ENCODE assay signal across 1 cellular context in the genomic region with DNA sequence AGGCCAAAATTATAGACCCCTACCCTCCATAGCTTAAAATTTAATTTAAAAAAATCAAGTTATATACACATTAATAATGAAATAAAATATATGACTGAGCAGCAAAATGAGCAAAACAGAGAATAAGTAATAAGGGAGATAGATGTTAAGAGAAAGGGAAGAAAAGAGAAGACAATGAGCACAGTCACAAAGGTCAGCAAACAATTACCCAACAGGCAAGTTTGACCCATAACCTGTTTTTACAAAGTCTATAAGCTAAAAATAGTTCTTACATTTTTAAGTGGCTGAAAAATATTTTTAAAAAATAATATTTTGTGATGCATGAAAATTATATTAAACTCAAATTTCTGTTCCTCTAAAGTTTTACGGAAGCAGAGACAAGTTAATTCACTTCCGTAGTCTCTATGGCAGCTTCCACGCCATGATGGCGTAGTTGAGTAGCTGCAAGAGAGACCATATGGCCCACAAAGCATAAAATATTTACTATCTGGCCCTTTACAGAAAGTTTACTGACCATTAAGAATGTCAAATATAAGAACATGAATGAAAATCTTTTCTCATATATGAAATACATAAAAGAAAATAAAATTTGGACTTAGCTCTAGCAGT.
TF ChIP-seq lines count a peak whose summit lies in the region.

No MANE protein-coding gene starts in this region.

TF ChIP-seq in SK-N-SH treated with all-trans-retinoic acid at 6 μM for 48 hours, 23 proteins besides CTCF, POLR2A, EP300 and RAD21 (continued from another document):
- TF ChIP-seq, protein P1, sequence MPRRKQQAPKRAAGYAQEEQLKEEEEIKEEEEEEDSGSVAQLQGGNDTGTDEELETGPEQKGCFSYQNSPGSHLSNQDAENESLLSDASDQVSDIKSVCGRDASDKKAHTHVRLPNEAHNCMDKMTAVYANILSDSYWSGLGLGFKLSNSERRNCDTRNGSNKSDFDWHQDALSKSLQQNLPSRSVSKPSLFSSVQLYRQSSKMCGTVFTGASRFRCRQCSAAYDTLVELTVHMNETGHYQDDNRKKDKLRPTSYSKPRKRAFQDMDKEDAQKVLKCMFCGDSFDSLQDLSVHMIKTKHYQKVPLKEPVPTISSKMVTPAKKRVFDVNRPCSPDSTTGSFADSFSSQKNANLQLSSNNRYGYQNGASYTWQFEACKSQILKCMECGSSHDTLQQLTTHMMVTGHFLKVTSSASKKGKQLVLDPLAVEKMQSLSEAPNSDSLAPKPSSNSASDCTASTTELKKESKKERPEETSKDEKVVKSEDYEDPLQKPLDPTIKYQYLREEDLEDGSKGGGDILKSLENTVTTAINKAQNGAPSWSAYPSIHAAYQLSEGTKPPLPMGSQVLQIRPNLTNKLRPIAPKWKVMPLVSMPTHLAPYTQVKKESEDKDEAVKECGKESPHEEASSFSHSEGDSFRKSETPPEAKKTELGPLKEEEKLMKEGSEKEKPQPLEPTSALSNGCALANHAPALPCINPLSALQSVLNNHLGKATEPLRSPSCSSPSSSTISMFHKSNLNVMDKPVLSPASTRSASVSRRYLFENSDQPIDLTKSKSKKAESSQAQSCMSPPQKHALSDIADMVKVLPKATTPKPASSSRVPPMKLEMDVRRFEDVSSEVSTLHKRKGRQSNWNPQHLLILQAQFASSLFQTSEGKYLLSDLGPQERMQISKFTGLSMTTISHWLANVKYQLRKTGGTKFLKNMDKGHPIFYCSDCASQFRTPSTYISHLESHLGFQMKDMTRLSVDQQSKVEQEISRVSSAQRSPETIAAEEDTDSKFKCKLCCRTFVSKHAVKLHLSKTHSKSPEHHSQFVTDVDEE (CRISPR knock-in tag; IDR thresholded peaks at IDR 0.05) = no peak
- TF ChIP-seq, protein P2, sequence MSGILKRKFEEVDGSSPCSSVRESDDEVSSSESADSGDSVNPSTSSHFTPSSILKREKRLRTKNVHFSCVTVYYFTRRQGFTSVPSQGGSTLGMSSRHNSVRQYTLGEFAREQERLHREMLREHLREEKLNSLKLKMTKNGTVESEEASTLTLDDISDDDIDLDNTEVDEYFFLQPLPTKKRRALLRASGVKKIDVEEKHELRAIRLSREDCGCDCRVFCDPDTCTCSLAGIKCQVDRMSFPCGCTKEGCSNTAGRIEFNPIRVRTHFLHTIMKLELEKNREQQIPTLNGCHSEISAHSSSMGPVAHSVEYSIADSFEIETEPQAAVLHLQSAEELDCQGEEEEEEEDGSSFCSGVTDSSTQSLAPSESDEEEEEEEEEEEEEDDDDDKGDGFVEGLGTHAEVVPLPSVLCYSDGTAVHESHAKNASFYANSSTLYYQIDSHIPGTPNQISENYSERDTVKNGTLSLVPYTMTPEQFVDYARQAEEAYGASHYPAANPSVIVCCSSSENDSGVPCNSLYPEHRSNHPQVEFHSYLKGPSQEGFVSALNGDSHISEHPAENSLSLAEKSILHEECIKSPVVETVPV (CRISPR knock-in tag; IDR thresholded peaks at IDR 0.05) = no peak
- TF ChIP-seq ZC3H10 (CRISPR knock-in tag; IDR thresholded peaks at IDR 0.05) = no peak
- TF ChIP-seq ZFP30 (CRISPR knock-in tag; IDR thresholded peaks at IDR 0.05) = no peak
- TF ChIP-seq ZNF565 (CRISPR knock-in tag; conservative IDR thresholded peaks at IDR 0.05; ENCODE audit: low read depth) = no peak
- no peak for TF ChIP-seq TCF4 (CRISPR knock-in tag; IDR thresholded peaks at IDR 0.05; ENCODE audit: borderline replicate concordance)
- no peak for TF ChIP-seq ESRRG (CRISPR knock-in tag; IDR thresholded peaks at IDR 0.05)
- no peak for TF ChIP-seq OSR1 (CRISPR knock-in tag; IDR thresholded peaks at IDR 0.05)
- TF ChIP-seq ZFP3 (CRISPR knock-in tag; IDR thresholded peaks at IDR 0.05) = no peak
- TF ChIP-seq ZNF8 (CRISPR knock-in tag; IDR thresholded peaks at IDR 0.05) = no peak
- TF ChIP-seq, protein P3, sequence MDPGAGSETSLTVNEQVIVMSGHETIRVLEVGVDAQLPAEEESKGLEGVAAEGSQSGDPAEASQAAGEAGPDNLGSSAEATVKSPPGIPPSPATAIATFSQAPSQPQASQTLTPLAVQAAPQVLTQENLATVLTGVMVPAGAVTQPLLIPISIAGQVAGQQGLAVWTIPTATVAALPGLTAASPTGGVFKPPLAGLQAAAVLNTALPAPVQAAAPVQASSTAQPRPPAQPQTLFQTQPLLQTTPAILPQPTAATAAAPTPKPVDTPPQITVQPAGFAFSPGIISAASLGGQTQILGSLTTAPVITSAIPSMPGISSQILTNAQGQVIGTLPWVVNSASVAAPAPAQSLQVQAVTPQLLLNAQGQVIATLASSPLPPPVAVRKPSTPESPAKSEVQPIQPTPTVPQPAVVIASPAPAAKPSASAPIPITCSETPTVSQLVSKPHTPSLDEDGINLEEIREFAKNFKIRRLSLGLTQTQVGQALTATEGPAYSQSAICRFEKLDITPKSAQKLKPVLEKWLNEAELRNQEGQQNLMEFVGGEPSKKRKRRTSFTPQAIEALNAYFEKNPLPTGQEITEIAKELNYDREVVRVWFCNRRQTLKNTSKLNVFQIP (CRISPR knock-in tag; IDR thresholded peaks at IDR 0.05; ENCODE audit: borderline replicate concordance, low read depth) = no peak
- TF ChIP-seq RARB (CRISPR knock-in tag; IDR thresholded peaks at IDR 0.05) = no peak
- TF ChIP-seq, protein P4, sequence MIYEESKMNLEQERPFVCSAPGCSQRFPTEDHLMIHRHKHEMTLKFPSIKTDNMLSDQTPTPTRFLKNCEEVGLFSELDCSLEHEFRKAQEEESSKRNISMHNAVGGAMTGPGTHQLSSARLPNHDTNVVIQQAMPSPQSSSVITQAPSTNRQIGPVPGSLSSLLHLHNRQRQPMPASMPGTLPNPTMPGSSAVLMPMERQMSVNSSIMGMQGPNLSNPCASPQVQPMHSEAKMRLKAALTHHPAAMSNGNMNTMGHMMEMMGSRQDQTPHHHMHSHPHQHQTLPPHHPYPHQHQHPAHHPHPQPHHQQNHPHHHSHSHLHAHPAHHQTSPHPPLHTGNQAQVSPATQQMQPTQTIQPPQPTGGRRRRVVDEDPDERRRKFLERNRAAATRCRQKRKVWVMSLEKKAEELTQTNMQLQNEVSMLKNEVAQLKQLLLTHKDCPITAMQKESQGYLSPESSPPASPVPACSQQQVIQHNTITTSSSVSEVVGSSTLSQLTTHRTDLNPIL (CRISPR knock-in tag; IDR thresholded peaks at IDR 0.05; ENCODE audit: low read depth) = no peak
- no peak for TF ChIP-seq SNAI2 (CRISPR knock-in tag; IDR thresholded peaks at IDR 0.05)
- TF ChIP-seq ISL1 (CRISPR knock-in tag; IDR thresholded peaks at IDR 0.05) = no peak
- no peak for TF ChIP-seq GLIS3 (CRISPR knock-in tag; IDR thresholded peaks at IDR 0.05)
- TF ChIP-seq PPARA (CRISPR knock-in tag; IDR thresholded peaks at IDR 0.05; ENCODE audit: borderline replicate concordance) = no peak
